ENCODE assay signal across 1 cellular context in the genomic region with DNA sequence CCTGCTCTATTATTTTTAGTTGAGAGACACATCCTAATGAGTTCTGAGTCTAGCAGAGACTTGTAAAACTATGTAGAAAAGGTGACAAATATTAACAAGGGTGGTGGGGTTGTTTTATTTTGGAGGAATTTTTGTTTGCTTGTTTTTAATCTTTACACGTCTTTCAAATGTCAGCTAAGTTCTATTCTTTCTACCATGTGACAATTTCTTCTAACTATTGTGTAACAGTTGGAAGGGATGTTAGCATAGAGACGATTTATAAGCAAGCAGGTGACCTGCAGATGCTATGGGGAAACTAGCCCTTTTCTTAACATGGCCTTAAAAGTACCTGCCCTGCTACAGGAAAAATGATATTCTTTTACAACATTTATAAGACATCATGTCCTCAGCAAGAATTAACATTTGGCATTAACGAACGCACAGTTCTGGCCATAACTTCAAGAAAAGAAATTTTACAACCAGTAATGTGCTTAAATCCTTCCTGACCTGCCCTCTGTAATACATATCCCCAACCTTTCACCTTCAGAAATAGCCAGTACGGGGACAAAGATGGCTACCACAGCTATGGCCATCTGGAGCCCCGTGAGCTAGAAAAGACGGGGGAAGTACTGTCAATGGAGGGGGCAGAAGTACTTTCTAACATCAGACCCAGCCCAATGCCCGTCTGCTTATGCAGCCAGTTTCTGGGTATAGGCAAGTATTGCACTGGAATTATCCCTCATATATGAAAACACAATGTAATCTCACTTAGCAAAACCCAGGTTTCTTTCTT.
TF ChIP-seq lines count a peak whose summit lies in the region.

No MANE protein-coding gene starts in this region.

TF ChIP-seq in HepG2, 621 proteins besides CTCF, POLR2A, EP300 and RAD21 (continued from another document and continues in another):
- TF ChIP-seq, protein P1, sequence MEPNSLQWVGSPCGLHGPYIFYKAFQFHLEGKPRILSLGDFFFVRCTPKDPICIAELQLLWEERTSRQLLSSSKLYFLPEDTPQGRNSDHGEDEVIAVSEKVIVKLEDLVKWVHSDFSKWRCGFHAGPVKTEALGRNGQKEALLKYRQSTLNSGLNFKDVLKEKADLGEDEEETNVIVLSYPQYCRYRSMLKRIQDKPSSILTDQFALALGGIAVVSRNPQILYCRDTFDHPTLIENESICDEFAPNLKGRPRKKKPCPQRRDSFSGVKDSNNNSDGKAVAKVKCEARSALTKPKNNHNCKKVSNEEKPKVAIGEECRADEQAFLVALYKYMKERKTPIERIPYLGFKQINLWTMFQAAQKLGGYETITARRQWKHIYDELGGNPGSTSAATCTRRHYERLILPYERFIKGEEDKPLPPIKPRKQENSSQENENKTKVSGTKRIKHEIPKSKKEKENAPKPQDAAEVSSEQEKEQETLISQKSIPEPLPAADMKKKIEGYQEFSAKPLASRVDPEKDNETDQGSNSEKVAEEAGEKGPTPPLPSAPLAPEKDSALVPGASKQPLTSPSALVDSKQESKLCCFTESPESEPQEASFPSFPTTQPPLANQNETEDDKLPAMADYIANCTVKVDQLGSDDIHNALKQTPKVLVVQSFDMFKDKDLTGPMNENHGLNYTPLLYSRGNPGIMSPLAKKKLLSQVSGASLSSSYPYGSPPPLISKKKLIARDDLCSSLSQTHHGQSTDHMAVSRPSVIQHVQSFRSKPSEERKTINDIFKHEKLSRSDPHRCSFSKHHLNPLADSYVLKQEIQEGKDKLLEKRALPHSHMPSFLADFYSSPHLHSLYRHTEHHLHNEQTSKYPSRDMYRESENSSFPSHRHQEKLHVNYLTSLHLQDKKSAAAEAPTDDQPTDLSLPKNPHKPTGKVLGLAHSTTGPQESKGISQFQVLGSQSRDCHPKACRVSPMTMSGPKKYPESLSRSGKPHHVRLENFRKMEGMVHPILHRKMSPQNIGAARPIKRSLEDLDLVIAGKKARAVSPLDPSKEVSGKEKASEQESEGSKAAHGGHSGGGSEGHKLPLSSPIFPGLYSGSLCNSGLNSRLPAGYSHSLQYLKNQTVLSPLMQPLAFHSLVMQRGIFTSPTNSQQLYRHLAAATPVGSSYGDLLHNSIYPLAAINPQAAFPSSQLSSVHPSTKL (CRISPR knock-in tag; IDR thresholded peaks at IDR 0.05) = peak; percentile 42
- TF ChIP-seq, protein P2, sequence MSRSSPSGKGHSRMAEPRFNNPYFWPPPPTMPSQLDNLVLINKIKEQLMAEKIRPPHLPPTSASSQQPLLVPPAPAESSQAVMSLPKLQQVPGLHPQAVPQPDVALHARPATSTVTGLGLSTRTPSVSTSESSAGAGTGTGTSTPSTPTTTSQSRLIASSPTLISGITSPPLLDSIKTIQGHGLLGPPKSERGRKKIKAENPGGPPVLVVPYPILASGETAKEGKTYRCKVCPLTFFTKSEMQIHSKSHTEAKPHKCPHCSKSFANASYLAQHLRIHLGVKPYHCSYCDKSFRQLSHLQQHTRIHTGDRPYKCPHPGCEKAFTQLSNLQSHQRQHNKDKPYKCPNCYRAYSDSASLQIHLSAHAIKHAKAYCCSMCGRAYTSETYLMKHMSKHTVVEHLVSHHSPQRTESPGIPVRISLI (CRISPR knock-in tag; IDR thresholded peaks at IDR 0.05; ENCODE audit: borderline replicate concordance) = no peak
- TF ChIP-seq, protein P3, sequence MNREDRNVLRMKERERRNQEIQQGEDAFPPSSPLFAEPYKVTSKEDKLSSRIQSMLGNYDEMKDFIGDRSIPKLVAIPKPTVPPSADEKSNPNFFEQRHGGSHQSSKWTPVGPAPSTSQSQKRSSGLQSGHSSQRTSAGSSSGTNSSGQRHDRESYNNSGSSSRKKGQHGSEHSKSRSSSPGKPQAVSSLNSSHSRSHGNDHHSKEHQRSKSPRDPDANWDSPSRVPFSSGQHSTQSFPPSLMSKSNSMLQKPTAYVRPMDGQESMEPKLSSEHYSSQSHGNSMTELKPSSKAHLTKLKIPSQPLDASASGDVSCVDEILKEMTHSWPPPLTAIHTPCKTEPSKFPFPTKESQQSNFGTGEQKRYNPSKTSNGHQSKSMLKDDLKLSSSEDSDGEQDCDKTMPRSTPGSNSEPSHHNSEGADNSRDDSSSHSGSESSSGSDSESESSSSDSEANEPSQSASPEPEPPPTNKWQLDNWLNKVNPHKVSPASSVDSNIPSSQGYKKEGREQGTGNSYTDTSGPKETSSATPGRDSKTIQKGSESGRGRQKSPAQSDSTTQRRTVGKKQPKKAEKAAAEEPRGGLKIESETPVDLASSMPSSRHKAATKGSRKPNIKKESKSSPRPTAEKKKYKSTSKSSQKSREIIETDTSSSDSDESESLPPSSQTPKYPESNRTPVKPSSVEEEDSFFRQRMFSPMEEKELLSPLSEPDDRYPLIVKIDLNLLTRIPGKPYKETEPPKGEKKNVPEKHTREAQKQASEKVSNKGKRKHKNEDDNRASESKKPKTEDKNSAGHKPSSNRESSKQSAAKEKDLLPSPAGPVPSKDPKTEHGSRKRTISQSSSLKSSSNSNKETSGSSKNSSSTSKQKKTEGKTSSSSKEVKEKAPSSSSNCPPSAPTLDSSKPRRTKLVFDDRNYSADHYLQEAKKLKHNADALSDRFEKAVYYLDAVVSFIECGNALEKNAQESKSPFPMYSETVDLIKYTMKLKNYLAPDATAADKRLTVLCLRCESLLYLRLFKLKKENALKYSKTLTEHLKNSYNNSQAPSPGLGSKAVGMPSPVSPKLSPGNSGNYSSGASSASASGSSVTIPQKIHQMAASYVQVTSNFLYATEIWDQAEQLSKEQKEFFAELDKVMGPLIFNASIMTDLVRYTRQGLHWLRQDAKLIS (CRISPR knock-in tag; IDR thresholded peaks at IDR 0.05) = no peak
- no peak for TF ChIP-seq ZMYM3 (CRISPR knock-in tag; IDR thresholded peaks at IDR 0.05)
- TF ChIP-seq, protein P4, sequence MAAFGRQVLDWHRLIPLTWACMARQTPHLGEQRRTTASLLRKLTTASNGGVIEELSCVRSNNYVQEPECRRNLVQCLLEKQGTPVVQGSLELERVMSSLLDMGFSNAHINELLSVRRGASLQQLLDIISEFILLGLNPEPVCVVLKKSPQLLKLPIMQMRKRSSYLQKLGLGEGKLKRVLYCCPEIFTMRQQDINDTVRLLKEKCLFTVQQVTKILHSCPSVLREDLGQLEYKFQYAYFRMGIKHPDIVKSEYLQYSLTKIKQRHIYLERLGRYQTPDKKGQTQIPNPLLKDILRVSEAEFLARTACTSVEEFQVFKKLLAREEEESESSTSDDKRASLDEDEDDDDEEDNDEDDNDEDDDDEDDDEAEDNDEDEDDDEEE (CRISPR knock-in tag; IDR thresholded peaks at IDR 0.05) = no peak
- TF ChIP-seq ZSCAN21 (CRISPR knock-in tag; IDR thresholded peaks at IDR 0.05; ENCODE audit: borderline replicate concordance) = no peak
- TF ChIP-seq MTA1 (CRISPR knock-in tag; IDR thresholded peaks at IDR 0.05; ENCODE audit: borderline replicate concordance) = no peak
- no peak for TF ChIP-seq NR3C1 (CRISPR knock-in tag; IDR thresholded peaks at IDR 0.05)
- TF ChIP-seq, protein P5, sequence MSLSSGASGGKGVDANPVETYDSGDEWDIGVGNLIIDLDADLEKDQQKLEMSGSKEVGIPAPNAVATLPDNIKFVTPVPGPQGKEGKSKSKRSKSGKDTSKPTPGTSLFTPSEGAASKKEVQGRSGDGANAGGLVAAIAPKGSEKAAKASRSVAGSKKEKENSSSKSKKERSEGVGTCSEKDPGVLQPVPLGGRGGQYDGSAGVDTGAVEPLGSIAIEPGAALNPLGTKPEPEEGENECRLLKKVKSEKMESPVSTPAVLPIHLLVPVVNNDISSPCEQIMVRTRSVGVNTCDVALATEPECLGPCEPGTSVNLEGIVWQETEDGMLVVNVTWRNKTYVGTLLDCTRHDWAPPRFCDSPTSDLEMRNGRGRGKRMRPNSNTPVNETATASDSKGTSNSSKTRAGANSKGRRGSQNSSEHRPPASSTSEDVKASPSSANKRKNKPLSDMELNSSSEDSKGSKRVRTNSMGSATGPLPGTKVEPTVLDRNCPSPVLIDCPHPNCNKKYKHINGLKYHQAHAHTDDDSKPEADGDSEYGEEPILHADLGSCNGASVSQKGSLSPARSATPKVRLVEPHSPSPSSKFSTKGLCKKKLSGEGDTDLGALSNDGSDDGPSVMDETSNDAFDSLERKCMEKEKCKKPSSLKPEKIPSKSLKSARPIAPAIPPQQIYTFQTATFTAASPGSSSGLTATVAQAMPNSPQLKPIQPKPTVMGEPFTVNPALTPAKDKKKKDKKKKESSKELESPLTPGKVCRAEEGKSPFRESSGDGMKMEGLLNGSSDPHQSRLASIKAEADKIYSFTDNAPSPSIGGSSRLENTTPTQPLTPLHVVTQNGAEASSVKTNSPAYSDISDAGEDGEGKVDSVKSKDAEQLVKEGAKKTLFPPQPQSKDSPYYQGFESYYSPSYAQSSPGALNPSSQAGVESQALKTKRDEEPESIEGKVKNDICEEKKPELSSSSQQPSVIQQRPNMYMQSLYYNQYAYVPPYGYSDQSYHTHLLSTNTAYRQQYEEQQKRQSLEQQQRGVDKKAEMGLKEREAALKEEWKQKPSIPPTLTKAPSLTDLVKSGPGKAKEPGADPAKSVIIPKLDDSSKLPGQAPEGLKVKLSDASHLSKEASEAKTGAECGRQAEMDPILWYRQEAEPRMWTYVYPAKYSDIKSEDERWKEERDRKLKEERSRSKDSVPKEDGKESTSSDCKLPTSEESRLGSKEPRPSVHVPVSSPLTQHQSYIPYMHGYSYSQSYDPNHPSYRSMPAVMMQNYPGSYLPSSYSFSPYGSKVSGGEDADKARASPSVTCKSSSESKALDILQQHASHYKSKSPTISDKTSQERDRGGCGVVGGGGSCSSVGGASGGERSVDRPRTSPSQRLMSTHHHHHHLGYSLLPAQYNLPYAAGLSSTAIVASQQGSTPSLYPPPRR (CRISPR knock-in tag; IDR thresholded peaks at IDR 0.05; ENCODE audit: borderline replicate concordance) = no peak
- no peak for TF ChIP-seq ZNF484 (CRISPR knock-in tag; IDR thresholded peaks at IDR 0.05; ENCODE audit: borderline replicate concordance, low read depth)
- TF ChIP-seq, protein P6, sequence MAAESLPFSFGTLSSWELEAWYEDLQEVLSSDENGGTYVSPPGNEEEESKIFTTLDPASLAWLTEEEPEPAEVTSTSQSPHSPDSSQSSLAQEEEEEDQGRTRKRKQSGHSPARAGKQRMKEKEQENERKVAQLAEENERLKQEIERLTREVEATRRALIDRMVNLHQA (CRISPR knock-in tag; IDR thresholded peaks at IDR 0.05) = no peak
- TF ChIP-seq, protein P7, sequence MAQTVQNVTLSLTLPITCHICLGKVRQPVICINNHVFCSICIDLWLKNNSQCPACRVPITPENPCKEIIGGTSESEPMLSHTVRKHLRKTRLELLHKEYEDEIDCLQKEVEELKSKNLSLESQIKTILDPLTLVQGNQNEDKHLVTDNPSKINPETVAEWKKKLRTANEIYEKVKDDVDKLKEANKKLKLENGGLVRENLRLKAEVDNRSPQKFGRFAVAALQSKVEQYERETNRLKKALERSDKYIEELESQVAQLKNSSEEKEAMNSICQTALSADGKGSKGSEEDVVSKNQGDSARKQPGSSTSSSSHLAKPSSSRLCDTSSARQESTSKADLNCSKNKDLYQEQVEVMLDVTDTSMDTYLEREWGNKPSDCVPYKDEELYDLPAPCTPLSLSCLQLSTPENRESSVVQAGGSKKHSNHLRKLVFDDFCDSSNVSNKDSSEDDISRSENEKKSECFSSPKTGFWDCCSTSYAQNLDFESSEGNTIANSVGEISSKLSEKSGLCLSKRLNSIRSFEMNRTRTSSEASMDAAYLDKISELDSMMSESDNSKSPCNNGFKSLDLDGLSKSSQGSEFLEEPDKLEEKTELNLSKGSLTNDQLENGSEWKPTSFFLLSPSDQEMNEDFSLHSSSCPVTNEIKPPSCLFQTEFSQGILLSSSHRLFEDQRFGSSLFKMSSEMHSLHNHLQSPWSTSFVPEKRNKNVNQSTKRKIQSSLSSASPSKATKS (CRISPR knock-in tag; IDR thresholded peaks at IDR 0.05) = no peak
- TF ChIP-seq KLF11 (CRISPR knock-in tag; IDR thresholded peaks at IDR 0.05) = 0 out of 2 replicates have a peak, but pooled peaks have one; percentile 26
- no peak for TF ChIP-seq SALL1 (CRISPR knock-in tag; IDR thresholded peaks at IDR 0.05)
- no peak for TF ChIP-seq SOX13 (IDR thresholded peaks at IDR 0.05)
- peak in 1 of 2 experiments; percentile 33; a peak in 1 of 4 replicates for TF ChIP-seq SOX13 (CRISPR knock-in tag; conservative IDR thresholded peaks at IDR 0.05 in 1 of 2, IDR thresholded peaks at IDR 0.05 in 1 of 2)
- TF ChIP-seq, protein P8, sequence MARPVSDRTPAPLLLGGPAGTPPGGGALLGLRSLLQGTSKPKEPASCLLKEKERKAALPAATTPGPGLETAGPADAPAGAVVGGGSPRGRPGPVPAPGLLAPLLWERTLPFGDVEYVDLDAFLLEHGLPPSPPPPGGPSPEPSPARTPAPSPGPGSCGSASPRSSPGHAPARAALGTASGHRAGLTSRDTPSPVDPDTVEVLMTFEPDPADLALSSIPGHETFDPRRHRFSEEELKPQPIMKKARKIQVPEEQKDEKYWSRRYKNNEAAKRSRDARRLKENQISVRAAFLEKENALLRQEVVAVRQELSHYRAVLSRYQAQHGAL (CRISPR knock-in tag; IDR thresholded peaks at IDR 0.05; ENCODE audit: not compliant biosample characterization) = no peak
- no peak for TF ChIP-seq ZNF101 (CRISPR knock-in tag; IDR thresholded peaks at IDR 0.05; ENCODE audit: borderline replicate concordance, low read depth)
- TF ChIP-seq ZNF598 (CRISPR knock-in tag; IDR thresholded peaks at IDR 0.05; ENCODE audit: borderline replicate concordance) = no peak
- TF ChIP-seq, protein P9, sequence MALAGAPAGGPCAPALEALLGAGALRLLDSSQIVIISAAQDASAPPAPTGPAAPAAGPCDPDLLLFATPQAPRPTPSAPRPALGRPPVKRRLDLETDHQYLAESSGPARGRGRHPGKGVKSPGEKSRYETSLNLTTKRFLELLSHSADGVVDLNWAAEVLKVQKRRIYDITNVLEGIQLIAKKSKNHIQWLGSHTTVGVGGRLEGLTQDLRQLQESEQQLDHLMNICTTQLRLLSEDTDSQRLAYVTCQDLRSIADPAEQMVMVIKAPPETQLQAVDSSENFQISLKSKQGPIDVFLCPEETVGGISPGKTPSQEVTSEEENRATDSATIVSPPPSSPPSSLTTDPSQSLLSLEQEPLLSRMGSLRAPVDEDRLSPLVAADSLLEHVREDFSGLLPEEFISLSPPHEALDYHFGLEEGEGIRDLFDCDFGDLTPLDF (CRISPR knock-in tag; IDR thresholded peaks at IDR 0.05) = no peak
- no peak for TF ChIP-seq ZSCAN25 (CRISPR knock-in tag; IDR thresholded peaks at IDR 0.05)
- no peak for TF ChIP-seq IKZF4 (CRISPR knock-in tag; IDR thresholded peaks at IDR 0.05; ENCODE audit: borderline replicate concordance, low read depth, not compliant biosample characterization)
- TF ChIP-seq, protein P10, sequence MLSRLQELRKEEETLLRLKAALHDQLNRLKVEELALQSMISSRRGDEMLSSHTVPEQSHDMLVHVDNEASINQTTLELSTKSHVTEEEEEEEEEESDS (CRISPR knock-in tag; IDR thresholded peaks at IDR 0.05; ENCODE audit: borderline replicate concordance) = no peak
- peak; percentile 89 for TF ChIP-seq CEBPB (IDR thresholded peaks at IDR 0.05; ENCODE audit: borderline replicate concordance, low read depth, low read length)
- TF ChIP-seq YY1 (IDR thresholded peaks at IDR 0.05; ENCODE audit: insufficient read depth, insufficient replicate concordance, low read depth, low read length) = peak; percentile 60
- TF ChIP-seq, protein P11, sequence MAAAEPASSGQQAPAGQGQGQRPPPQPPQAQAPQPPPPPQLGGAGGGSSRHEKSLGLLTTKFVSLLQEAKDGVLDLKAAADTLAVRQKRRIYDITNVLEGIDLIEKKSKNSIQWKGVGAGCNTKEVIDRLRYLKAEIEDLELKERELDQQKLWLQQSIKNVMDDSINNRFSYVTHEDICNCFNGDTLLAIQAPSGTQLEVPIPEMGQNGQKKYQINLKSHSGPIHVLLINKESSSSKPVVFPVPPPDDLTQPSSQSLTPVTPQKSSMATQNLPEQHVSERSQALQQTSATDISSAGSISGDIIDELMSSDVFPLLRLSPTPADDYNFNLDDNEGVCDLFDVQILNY (CRISPR knock-in tag; conservative IDR thresholded peaks at IDR 0.05) = no peak
- peak; percentile 28; the same call in 1 of the 2 replicates for TF ChIP-seq GATAD2A (CRISPR knock-in tag; IDR thresholded peaks at IDR 0.05)
- TF ChIP-seq RARA (CRISPR knock-in tag; IDR thresholded peaks at IDR 0.05) = no peak
- no peak for TF ChIP-seq NCOR1 (IDR thresholded peaks at IDR 0.05; ENCODE audit: borderline replicate concordance, low read length)
- TF ChIP-seq U2AF2 (IDR thresholded peaks at IDR 0.05; ENCODE audit: low read depth, low read length) = no peak
- TF ChIP-seq XRCC5 (optimal IDR thresholded peaks at IDR 0.05; ENCODE audit: low read length) = no peak
- peak; percentile 80 for TF ChIP-seq CEBPG (CRISPR knock-in tag; IDR thresholded peaks at IDR 0.05)
